8 cellular contexts compared by ENCODE assay signal in the genomic region with DNA sequence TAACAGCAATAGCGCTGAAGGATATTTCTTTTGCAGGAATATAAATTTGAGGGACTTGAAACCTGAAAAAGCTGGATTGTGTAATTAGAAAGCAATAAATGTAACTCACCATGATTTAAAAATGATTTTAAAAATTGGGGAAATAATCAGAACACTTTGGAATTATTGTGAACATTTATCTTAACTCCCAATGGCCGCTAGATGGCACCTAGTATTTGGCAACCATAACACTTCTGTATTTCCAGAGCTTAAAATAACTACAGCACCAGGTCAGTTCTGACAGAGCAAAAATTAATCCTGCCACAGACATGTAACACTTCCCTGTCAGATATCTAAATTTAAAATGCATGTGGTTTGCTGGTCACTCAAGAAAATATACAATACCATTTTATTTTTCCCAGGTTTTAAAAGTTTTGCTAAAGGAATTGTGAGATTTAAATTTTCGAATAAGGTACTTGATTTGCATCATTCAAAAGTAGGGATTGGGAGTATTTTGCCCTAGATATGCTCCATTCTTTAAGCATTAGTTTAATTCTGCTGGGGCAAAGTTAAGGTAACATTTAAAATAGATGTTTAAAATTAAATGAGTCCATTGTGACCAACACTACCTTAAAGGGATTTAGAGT.
DNase-seq lines count a peak whose midpoint lies in the region; ATAC-seq and TF ChIP-seq lines count a peak whose summit lies in the region.

No MANE protein-coding gene starts in this region.

- peak; percentile 72 for TF ChIP-seq CTCF in NB4 (IDR thresholded peaks at IDR 0.05; ENCODE audit: low read depth, low read length)

- peak; percentile 92 for ATAC-seq in HG02588 (IDR thresholded peaks at IDR 0.05; ENCODE audit: unreplicated experiment)

- DNase-seq in SIG-M5 treated with dmso at 0.1 percent for 504 hours (lab: John Stamatoyannopoulos, UW; ENCODE audit: unreplicated experiment), result peak; percentile 79
- no peak for DNase-seq in SIG-M5 (lab: John Stamatoyannopoulos, UW)
- DNase-seq in NB4 (ENCODE audit: low read depth), result peak; percentile 70
- DNase-seq in SKM-1 treated with dmso at 0.1 percent for 144 hours (lab: John Stamatoyannopoulos, UW; ENCODE audit: unreplicated experiment), result peak; percentile 78
- peak; percentile 3 for DNase-seq in germinal center (ENCODE audit: low spot score)
- peak; percentile 46 for DNase-seq in smooth muscle cell of the brain vasculature (ENCODE audit: low read depth, low spot score)
- no peak for DNase-seq in NCI-H2227 treated with DMSO at 0.1 percent for 48 hours (lab: John Stamatoyannopoulos, UW)

- no peak for TF ChIP-seq POLR2A in NB4 (IDR thresholded peaks at IDR 0.05; ENCODE audit: extremely low read depth, insufficient read length)

- no peak overlapping the region for H3K4me3 ChIP-seq in NB4 (ENCODE audit: low read depth, low read length)

Comparison
In these comparisons a context has a peak if more than half of its experiments do, and no peak if none do; other contexts are left out.
1. DNase-seq: peak in SIG-M5 treated with dmso at 0.1 percent for 504 hours (single experiment), NB4 (single experiment), SKM-1 treated with dmso at 0.1 percent for 144 hours (single experiment), germinal center (single experiment) and smooth muscle cell of the brain vasculature (single experiment); none in SIG-M5 (single experiment) and NCI-H2227 treated with DMSO at 0.1 percent for 48 hours (single experiment).